ENCODE assay signal across 16 cellular contexts in genomic region chr20:50838707-50839385, GRCh38. TPM values are rescaled to one million over a fixed set of nuclear protein-coding genes. Genes with fewer than 3 reads are reported as not detected.
DNase-seq lines count a peak whose midpoint lies in the region; ATAC-seq, FAIRE-seq and TF ChIP-seq lines count a peak whose summit lies in the region.
"Had no signal": no experiment of that assay in that cellular context is flagged by ENCODE, and none has a peak within 500 bp of the region (broad histone marks: within the 10 kb centered on the region; RNA-seq: fewer than 3 reads in every experiment).

No MANE protein-coding gene starts in this region.

- peak overlapping the region; percentile 80 for H3K27ac Mint-ChIP-seq in activated naive CD8-positive, alpha-beta T cell treated with anti-CD3 and anti-CD28 coated beads, Interleukin-2, amount 10 ng/mL, durations not matched to agents 7 days and 5 days
- no peak overlapping the region for H3K27ac Mint-ChIP-seq in activated naive CD8-positive, alpha-beta T cell treated with anti-CD3 and anti-CD28 coated beads for 36 hours
- H3K27ac Mint-ChIP-seq in activated T-helper 17 cell treated with anti-CD3 and anti-CD28 coated beads, Interleukin-2, amount 50 U/mL, for 72 hours, result peak overlapping the region; percentile 74
- H3K27ac Mint-ChIP-seq in type B pancreatic cell, result peak overlapping the region; percentile 85
- H3K27ac Mint-ChIP-seq: activated naive CD4-positive, alpha-beta T cell treated with anti-CD3 and anti-CD28 coated beads for 36 hours had no signal

- H3K4me3 Mint-ChIP-seq in activated naive CD8-positive, alpha-beta T cell treated with anti-CD3 and anti-CD28 coated beads, Interleukin-2, amount 10 ng/mL, durations not matched to agents 7 days and 5 days, result no peak overlapping the region
- no peak overlapping the region for H3K4me3 Mint-ChIP-seq in activated naive CD8-positive, alpha-beta T cell treated with anti-CD3 and anti-CD28 coated beads for 36 hours
- H3K4me3 Mint-ChIP-seq in activated T-helper 17 cell treated with anti-CD3 and anti-CD28 coated beads, Interleukin-2, amount 50 U/mL, for 72 hours, result no peak overlapping the region
- no peak overlapping the region for H3K4me3 Mint-ChIP-seq in type B pancreatic cell
- H3K4me3 Mint-ChIP-seq: activated naive CD4-positive, alpha-beta T cell treated with anti-CD3 and anti-CD28 coated beads for 36 hours had no signal

- no peaks in the 10 kb centered on the region for H3K9me3 ChIP-seq in keratinocyte (ENCODE audit: control insufficient read depth, low read depth, low read length)
- H3K9me3 ChIP-seq: left ventricle myocardium inferior, testis had no signal

- peaks cover 26% of the 10 kb centered on the region for H3K4me1 Mint-ChIP-seq in activated naive CD8-positive, alpha-beta T cell treated with anti-CD3 and anti-CD28 coated beads, Interleukin-2, amount 10 ng/mL, durations not matched to agents 7 days and 5 days
- peaks cover 19% of the 10 kb centered on the region for H3K4me1 Mint-ChIP-seq in activated naive CD8-positive, alpha-beta T cell treated with anti-CD3 and anti-CD28 coated beads for 36 hours
- H3K4me1 Mint-ChIP-seq in activated T-helper 17 cell treated with anti-CD3 and anti-CD28 coated beads, Interleukin-2, amount 50 U/mL, for 72 hours, result peaks cover 5% of the 10 kb centered on the region
- H3K4me1 Mint-ChIP-seq in type B pancreatic cell (ENCODE audit: unreplicated experiment), result peaks cover 21% of the 10 kb centered on the region

- no peaks in the 10 kb centered on the region for H3K27me3 ChIP-seq in keratinocyte (ENCODE audit: control insufficient read depth, extremely low read depth, insufficient read depth, low read length)
- H3K27me3 ChIP-seq: testis had no signal

- H3K9me1 ChIP-seq in keratinocyte (ENCODE audit: control insufficient read depth, extremely low read depth, insufficient read depth, low read length), result no peaks in the 10 kb centered on the region

- peak overlapping the region; percentile 64 for H2AFZ ChIP-seq in keratinocyte (ENCODE audit: control insufficient read depth, low read length)

- TF ChIP-seq CTCF in keratinocyte (optimal IDR thresholded peaks at IDR 0.05 in 1 of 3, IDR thresholded peaks at IDR 0.05 in 1 of 3, conservative IDR thresholded peaks at IDR 0.05 in 1 of 3; ENCODE audit: extremely low read depth in 1 of 3, insufficient read depth in 2 of 3, low read length in 3 of 3), result no peak
- no peak for TF ChIP-seq CTCF in type B pancreatic cell (conservative IDR thresholded peaks at IDR 0.05)

- no peaks in the 10 kb centered on the region for H3K27me3 Mint-ChIP-seq in activated naive CD8-positive, alpha-beta T cell treated with anti-CD3 and anti-CD28 coated beads, Interleukin-2, amount 10 ng/mL, durations not matched to agents 7 days and 5 days
- H3K27me3 Mint-ChIP-seq in activated naive CD8-positive, alpha-beta T cell treated with anti-CD3 and anti-CD28 coated beads for 36 hours, result no peaks in the 10 kb centered on the region
- H3K27me3 Mint-ChIP-seq in activated T-helper 17 cell treated with anti-CD3 and anti-CD28 coated beads, Interleukin-2, amount 50 U/mL, for 72 hours, result no peaks in the 10 kb centered on the region
- H3K27me3 Mint-ChIP-seq in type B pancreatic cell, result no peaks in the 10 kb centered on the region

- no peaks in the 10 kb centered on the region for H3K36me3 ChIP-seq in keratinocyte (ENCODE audit: control insufficient read depth in 2 of 2, extremely low read depth in 1 of 2, insufficient read depth in 2 of 2, low read length in 2 of 2)
- H3K36me3 ChIP-seq: left ventricle myocardium inferior had no signal

- H3K4me3 ChIP-seq in keratinocyte (ENCODE audit: control insufficient read depth in 2 of 3, extremely low read depth in 1 of 3, insufficient read depth in 2 of 3, low read depth in 1 of 3, low read length in 3 of 3), result no peak overlapping the region
- H3K4me3 ChIP-seq: left ventricle myocardium inferior, testis had no signal

- H3K9me3 Mint-ChIP-seq in activated naive CD8-positive, alpha-beta T cell treated with anti-CD3 and anti-CD28 coated beads, Interleukin-2, amount 10 ng/mL, durations not matched to agents 7 days and 5 days, result no peaks in the 10 kb centered on the region
- no peaks in the 10 kb centered on the region for H3K9me3 Mint-ChIP-seq in activated naive CD8-positive, alpha-beta T cell treated with anti-CD3 and anti-CD28 coated beads for 36 hours
- no peaks in the 10 kb centered on the region for H3K9me3 Mint-ChIP-seq in activated T-helper 17 cell treated with anti-CD3 and anti-CD28 coated beads, Interleukin-2, amount 50 U/mL, for 72 hours
- H3K9me3 Mint-ChIP-seq in type B pancreatic cell, result no peaks in the 10 kb centered on the region
- H3K9me3 Mint-ChIP-seq: activated naive CD4-positive, alpha-beta T cell treated with anti-CD3 and anti-CD28 coated beads for 36 hours had no signal

- no peak for DNase-seq in activated naive CD8-positive, alpha-beta T cell treated with anti-CD3 and anti-CD28 coated beads, Interleukin-2, amount 10 ng/mL, durations not matched to agents 7 days and 5 days
- no peak for DNase-seq in activated naive CD8-positive, alpha-beta T cell treated with anti-CD3 and anti-CD28 coated beads for 36 hours
- DNase-seq in keratinocyte (ENCODE audit: low read depth, low spot score) (peak; percentile 52), type B pancreatic cell (ENCODE audit: extremely low spot score, unreplicated experiment) (no peak), 8988T (no peak), RCC 7860 (ENCODE audit: low spot score) (no peak)
- DNase-seq: activated naive CD4-positive, alpha-beta T cell treated with anti-CD3 and anti-CD28 coated beads for 36 hours; left ventricle myocardium inferior; NCI-H1436; NCI-H345; testis had no signal

- peak overlapping the region; percentile 43 for H3K9ac ChIP-seq in keratinocyte (ENCODE audit: control insufficient read depth, extremely low read depth, insufficient read depth, low read length)
- H3K9ac ChIP-seq: KMS-11 had no signal

- ATAC-seq in activated naive CD8-positive, alpha-beta T cell treated with anti-CD3 and anti-CD28 coated beads, Interleukin-2, amount 10 ng/mL, durations not matched to agents 7 days and 5 days (ENCODE audit: low read depth), result no peak
- peak; percentile 68 for ATAC-seq in activated T-helper 17 cell treated with anti-CD3 and anti-CD28 coated beads, Interleukin-2, amount 50 U/mL, for 72 hours (replicated peaks)
- no peak for ATAC-seq in HG03342 (IDR thresholded peaks at IDR 0.05; ENCODE audit: unreplicated experiment)

- H3K79me2 ChIP-seq in keratinocyte (ENCODE audit: control insufficient read depth, insufficient read depth, low read length), result no peaks in the 10 kb centered on the region

- no peaks in the 10 kb centered on the region for H4K20me1 ChIP-seq in keratinocyte (ENCODE audit: control insufficient read depth, extremely low read depth, insufficient read depth, low read length)

- peaks cover 16% of the 10 kb centered on the region for H3K36me3 Mint-ChIP-seq in activated naive CD8-positive, alpha-beta T cell treated with anti-CD3 and anti-CD28 coated beads, Interleukin-2, amount 10 ng/mL, durations not matched to agents 7 days and 5 days
- H3K36me3 Mint-ChIP-seq in activated naive CD8-positive, alpha-beta T cell treated with anti-CD3 and anti-CD28 coated beads for 36 hours, result peaks cover 3% of the 10 kb centered on the region
- no peaks in the 10 kb centered on the region for H3K36me3 Mint-ChIP-seq in activated T-helper 17 cell treated with anti-CD3 and anti-CD28 coated beads, Interleukin-2, amount 50 U/mL, for 72 hours (ENCODE audit: low read depth)
- no peaks in the 10 kb centered on the region for H3K36me3 Mint-ChIP-seq in type B pancreatic cell

- no peak overlapping the region for H3K4me2 ChIP-seq in keratinocyte (ENCODE audit: control insufficient read depth, extremely low read depth, insufficient read depth, low read depth, low read length)
- H3K4me2 ChIP-seq: KMS-11 had no signal

- POLR2A ChIA-PET in activated naive CD8-positive, alpha-beta T cell treated with anti-CD3 and anti-CD28 coated beads, Interleukin-2, amount 10 ng/mL, durations not matched to agents 7 days and 5 days (lab: Charles Lee), result no interaction called here

- peak; percentile 5 for FAIRE-seq in keratinocyte (lab: Jason Lieb, UNC)
- FAIRE-seq in RCC 7860 (lab: Jason Lieb, UNC), result no peak
- FAIRE-seq: GM18507, TTC549 had no signal

- peaks cover 40% of the 10 kb centered on the region for H3K4me1 ChIP-seq in keratinocyte (ENCODE audit: control insufficient read depth, extremely low read depth, insufficient read depth, low read length)
- H3K4me1 ChIP-seq: testis had no signal

- peak overlapping the region; percentile 62 for H3K27ac ChIP-seq in keratinocyte (ENCODE audit: control insufficient read depth, insufficient read depth, low read length)
- H3K27ac ChIP-seq: KMS-11, testis had no signal

- dilution Hi-C loops in keratinocyte (cut with MboI; ENCODE audit: extremely low pct_ligation_motif_present, low sequenced_read_pairs), result loop anchor here (10.0 kb wide), 1 partner anchor 56 kb away; no protein-coding TSS in a partner anchor

RNA-seq across cellular contexts. Expression of gene BCAS4, which starts 44.0 kb away (rescaled TPM):
- total RNA-seq in activated naive CD8-positive, alpha-beta T cell treated with anti-CD3 and anti-CD28 coated beads, Interleukin-2, amount 10 ng/mL, durations not matched to agents 7 days and 5 days, result 10 to 100 TPM; 35.0 to 35.2 TPM
- total RNA-seq in activated naive CD8-positive, alpha-beta T cell treated with anti-CD3 and anti-CD28 coated beads for 36 hours, result 10 to 100 TPM; 27.1 to 28.9 TPM
- total RNA-seq in activated T-helper 17 cell treated with anti-CD3 and anti-CD28 coated beads, Interleukin-2, amount 50 U/mL, for 72 hours, result 1 to 10 TPM; 3.8 to 9.7 TPM
- 13.8 to 23.1 TPM (median 19.0 TPM) in 3 replicates for polyA plus RNA-seq in keratinocyte
- polyA plus RNA-seq in keratinocyte (2011; ENCODE audit: low read depth), result 1.3 TPM
- polyA plus RNA-seq in keratinocyte (2011; cell fraction: cytosol; rRNA removed), result 9.0 and 22.6 TPM in 2 replicates
- polyA plus RNA-seq in keratinocyte (2011; cell fraction: nucleus; rRNA removed), result 7.0 and 12.3 TPM in 2 replicates
- 6.9 and 15.7 TPM in 2 replicates for polyA plus RNA-seq in keratinocyte (2012; ENCODE audit: low replicate concordance)
- polyA minus RNA-seq in keratinocyte, result 4.0 to 9.0 TPM (median 8.4 TPM) in 3 replicates
- polyA minus RNA-seq in keratinocyte (2011; cell fraction: cytosol; rRNA and poly(A)+ RNA removed), result 8.2 TPM
- polyA minus RNA-seq in keratinocyte (2011; cell fraction: nucleus; rRNA and poly(A)+ RNA removed), result 3.8 and 8.4 TPM in 2 replicates
- total RNA-seq in type B pancreatic cell (ENCODE audit: low replicate concordance), result 6.3 and 9.3 TPM in 2 replicates
